ENCODE assay signal across 18 cellular contexts in the genomic region with DNA sequence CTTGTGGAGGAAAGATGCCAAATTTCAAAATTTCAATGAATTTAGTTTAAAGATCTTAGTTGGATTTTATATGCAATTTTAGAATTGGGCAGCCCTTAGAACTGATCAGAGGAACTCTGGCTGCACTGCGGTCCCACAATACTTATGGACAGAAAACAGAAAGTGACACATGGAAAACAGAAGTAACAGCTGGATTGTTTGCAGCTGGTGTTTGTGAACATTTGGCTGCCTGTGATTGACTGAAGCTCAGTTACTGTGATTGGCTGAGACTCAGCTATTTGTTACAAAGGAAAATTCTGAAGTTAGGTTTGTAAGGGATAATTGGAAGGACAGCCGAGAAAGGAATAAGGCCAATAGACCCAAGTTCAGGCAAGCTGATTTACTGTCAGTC. TPM values are rescaled to one million over a fixed set of nuclear protein-coding genes. Genes with fewer than 3 reads are reported as not detected.
"Had no signal": no experiment of that assay in that cellular context is flagged by ENCODE, and none has a peak within 500 bp of the region (broad histone marks: within the 10 kb centered on the region; RNA-seq: fewer than 3 reads in every experiment).

No MANE protein-coding gene starts in this region.

- DNase-seq: activated CD4-positive, alpha-beta T cell treated with anti-CD3 and anti-CD28 coated beads for 4 hours; activated CD8-positive, alpha-beta T cell treated with anti-CD3 and anti-CD28 coated beads for 36 hours; activated naive CD8-positive, alpha-beta T cell treated with anti-CD3 and anti-CD28 coated beads, Interleukin-2, amount 10 ng/mL, durations not matched to agents 7 days and 5 days; activated T-cell treated with anti-CD3 and anti-CD28 coated beads, Interleukin-2, amount 50 U/mL, for 4 hours; cortex of kidney; effector CD4-positive, alpha-beta T cell; foreskin melanocyte; heart left ventricle; mammary epithelial cell; stimulated activated CD4-positive, alpha-beta T cell treated with anti-CD3 and anti-CD28 coated beads, Interleukin-12 subunit alpha, Interleukin-12 subunit beta, amount 100 ng/mL, for 4 hours; stimulated activated CD4-positive, alpha-beta T cell treated with anti-CD3 and anti-CD28 coated beads, Interleukin-2, amount 100 ng/mL, for 24 hours; stomach; T-helper 2 cell had no signal

- H3K4me1 ChIP-seq: stomach had no signal

- H3K27ac Mint-ChIP-seq: activated CD8-positive, alpha-beta T cell treated with anti-CD3 and anti-CD28 coated beads for 36 hours; activated naive CD8-positive, alpha-beta T cell treated with anti-CD3 and anti-CD28 coated beads, Interleukin-2, amount 10 ng/mL, durations not matched to agents 7 days and 5 days had no signal

- H3K27ac ChIP-seq: esophagus muscularis mucosa, heart left ventricle, stomach had no signal

- H3K4me3 Mint-ChIP-seq: activated CD8-positive, alpha-beta T cell treated with anti-CD3 and anti-CD28 coated beads for 36 hours; activated naive CD8-positive, alpha-beta T cell treated with anti-CD3 and anti-CD28 coated beads, Interleukin-2, amount 10 ng/mL, durations not matched to agents 7 days and 5 days; activated T-cell treated with anti-CD3 and anti-CD28 coated beads, Interleukin-2, amount 50 U/mL, for 4 hours had no signal

- H3K9me3 ChIP-seq: esophagus muscularis mucosa, heart left ventricle, stomach had no signal

- H3K9me3 Mint-ChIP-seq: activated CD8-positive, alpha-beta T cell treated with anti-CD3 and anti-CD28 coated beads for 36 hours; activated naive CD8-positive, alpha-beta T cell treated with anti-CD3 and anti-CD28 coated beads, Interleukin-2, amount 10 ng/mL, durations not matched to agents 7 days and 5 days; activated T-cell treated with anti-CD3 and anti-CD28 coated beads, Interleukin-2, amount 50 U/mL, for 4 hours had no signal

- ATAC-seq: activated CD8-positive, alpha-beta T cell treated with anti-CD3 and anti-CD28 coated beads for 36 hours; activated T-cell treated with anti-CD3 and anti-CD28 coated beads, Interleukin-2, amount 50 U/mL, for 4 hours; heart left ventricle; left lobe of liver had no signal

RNA-seq across cellular contexts. Expression of a gene that starts 10.0 kb away (rescaled TPM):
- total RNA-seq: activated CD8-positive, alpha-beta T cell treated with anti-CD3 and anti-CD28 coated beads for 36 hours; activated T-cell treated with anti-CD3 and anti-CD28 coated beads, Interleukin-2, amount 50 U/mL, for 4 hours; heart left ventricle; left lobe of liver; stomach had no signal
- polyA plus RNA-seq: heart left ventricle, neural cell, stomach had no signal

RNA-seq across cellular contexts. Expression of a gene that starts 26.9 kb away (rescaled TPM):
- total RNA-seq: activated CD8-positive, alpha-beta T cell treated with anti-CD3 and anti-CD28 coated beads for 36 hours; activated naive CD8-positive, alpha-beta T cell treated with anti-CD3 and anti-CD28 coated beads, Interleukin-2, amount 10 ng/mL, durations not matched to agents 7 days and 5 days; heart left ventricle; omental fat pad; stomach; ureter had no signal
- polyA plus RNA-seq: heart left ventricle, neural cell had no signal

RNA-seq across cellular contexts. Expression of a gene that starts 31.4 kb away (rescaled TPM):
- polyA plus RNA-seq: neural cell had no signal

RNA-seq across cellular contexts. Expression of a gene that starts 56.8 kb away (rescaled TPM):
- total RNA-seq: activated CD8-positive, alpha-beta T cell treated with anti-CD3 and anti-CD28 coated beads for 36 hours; activated naive CD8-positive, alpha-beta T cell treated with anti-CD3 and anti-CD28 coated beads, Interleukin-2, amount 10 ng/mL, durations not matched to agents 7 days and 5 days; activated T-cell treated with anti-CD3 and anti-CD28 coated beads, Interleukin-2, amount 50 U/mL, for 4 hours; esophagus muscularis mucosa; heart left ventricle; left lobe of liver; omental fat pad; stomach; ureter had no signal
- polyA plus RNA-seq: heart left ventricle, neural cell, stomach had no signal
